ENCODE assay signal across 1 cellular context in genomic region chr11:66067640-66068039, GRCh38.
TF ChIP-seq lines count a peak whose summit lies in the region.

No MANE protein-coding gene starts in this region.

TF ChIP-seq in K562, 482 proteins besides CTCF, POLR2A, EP300 and RAD21:
- TF ChIP-seq XRCC4 (IDR thresholded peaks at IDR 0.05; ENCODE audit: extremely low read depth, insufficient read depth, insufficient read length), result no peak
- TF ChIP-seq KAT2B (IDR thresholded peaks at IDR 0.05; ENCODE audit: low read depth, low read length), result no peak
- TF ChIP-seq, protein P1, sequence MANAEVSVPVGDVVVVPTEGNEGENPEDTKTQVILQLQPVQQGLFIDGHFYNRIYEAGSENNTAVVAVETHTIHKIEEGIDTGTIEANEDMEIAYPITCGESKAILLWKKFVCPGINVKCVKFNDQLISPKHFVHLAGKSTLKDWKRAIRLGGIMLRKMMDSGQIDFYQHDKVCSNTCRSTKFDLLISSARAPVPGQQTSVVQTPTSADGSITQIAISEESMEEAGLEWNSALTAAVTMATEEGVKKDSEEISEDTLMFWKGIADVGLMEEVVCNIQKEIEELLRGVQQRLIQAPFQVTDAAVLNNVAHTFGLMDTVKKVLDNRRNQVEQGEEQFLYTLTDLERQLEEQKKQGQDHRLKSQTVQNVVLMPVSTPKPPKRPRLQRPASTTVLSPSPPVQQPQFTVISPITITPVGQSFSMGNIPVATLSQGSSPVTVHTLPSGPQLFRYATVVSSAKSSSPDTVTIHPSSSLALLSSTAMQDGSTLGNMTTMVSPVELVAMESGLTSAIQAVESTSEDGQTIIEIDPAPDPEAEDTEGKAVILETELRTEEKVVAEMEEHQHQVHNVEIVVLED (CRISPR knock-in tag; IDR thresholded peaks at IDR 0.05), result no peak
- TF ChIP-seq TCF7L2 (IDR thresholded peaks at IDR 0.05; ENCODE audit: low read depth, low read length), result no peak
- TF ChIP-seq, protein P2, sequence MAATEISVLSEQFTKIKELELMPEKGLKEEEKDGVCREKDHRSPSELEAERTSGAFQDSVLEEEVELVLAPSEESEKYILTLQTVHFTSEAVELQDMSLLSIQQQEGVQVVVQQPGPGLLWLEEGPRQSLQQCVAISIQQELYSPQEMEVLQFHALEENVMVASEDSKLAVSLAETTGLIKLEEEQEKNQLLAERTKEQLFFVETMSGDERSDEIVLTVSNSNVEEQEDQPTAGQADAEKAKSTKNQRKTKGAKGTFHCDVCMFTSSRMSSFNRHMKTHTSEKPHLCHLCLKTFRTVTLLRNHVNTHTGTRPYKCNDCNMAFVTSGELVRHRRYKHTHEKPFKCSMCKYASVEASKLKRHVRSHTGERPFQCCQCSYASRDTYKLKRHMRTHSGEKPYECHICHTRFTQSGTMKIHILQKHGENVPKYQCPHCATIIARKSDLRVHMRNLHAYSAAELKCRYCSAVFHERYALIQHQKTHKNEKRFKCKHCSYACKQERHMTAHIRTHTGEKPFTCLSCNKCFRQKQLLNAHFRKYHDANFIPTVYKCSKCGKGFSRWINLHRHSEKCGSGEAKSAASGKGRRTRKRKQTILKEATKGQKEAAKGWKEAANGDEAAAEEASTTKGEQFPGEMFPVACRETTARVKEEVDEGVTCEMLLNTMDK (IDR thresholded peaks at IDR 0.05; ENCODE audit: borderline replicate concordance, insufficient read depth, low read depth, low read length, poor library complexity, severe bottlenecking), result no peak
- TF ChIP-seq HSF4 (CRISPR knock-in tag; IDR thresholded peaks at IDR 0.05; ENCODE audit: borderline replicate concordance), result no peak
- TF ChIP-seq EHMT2 (IDR thresholded peaks at IDR 0.05), result no peak
- no peak for TF ChIP-seq BDP1 (IDR thresholded peaks at IDR 0.05; ENCODE audit: insufficient read depth, insufficient read length)
- no peak for TF ChIP-seq ZNF124 (CRISPR knock-in tag; IDR thresholded peaks at IDR 0.05)
- no peak for TF ChIP-seq NR2C1 (IDR thresholded peaks at IDR 0.05)
- TF ChIP-seq NR2C1 (tag; IDR thresholded peaks at IDR 0.05), result no peak
- TF ChIP-seq ZBTB1 (CRISPR knock-in tag; IDR thresholded peaks at IDR 0.05; ENCODE audit: borderline replicate concordance, low read depth), result no peak
- no peak for TF ChIP-seq MIER1 (IDR thresholded peaks at IDR 0.05; ENCODE audit: low read depth)
- TF ChIP-seq FOXK1 (CRISPR knock-in tag; IDR thresholded peaks at IDR 0.05; ENCODE audit: borderline replicate concordance), result no peak
- no peak for TF ChIP-seq KDM1A (IDR thresholded peaks at IDR 0.05)
- no peak for TF ChIP-seq ZNF3 (CRISPR knock-in tag; IDR thresholded peaks at IDR 0.05)
- TF ChIP-seq FOXA3 (CRISPR knock-in tag; conservative IDR thresholded peaks at IDR 0.05 in 1 of 2, IDR thresholded peaks at IDR 0.05 in 1 of 2), result no peak
- TF ChIP-seq ZNF507 (tag; conservative IDR thresholded peaks at IDR 0.05), result no peak
TF ChIP-seq in K562: peak in this region for 0.
